In the genomic region with DNA sequence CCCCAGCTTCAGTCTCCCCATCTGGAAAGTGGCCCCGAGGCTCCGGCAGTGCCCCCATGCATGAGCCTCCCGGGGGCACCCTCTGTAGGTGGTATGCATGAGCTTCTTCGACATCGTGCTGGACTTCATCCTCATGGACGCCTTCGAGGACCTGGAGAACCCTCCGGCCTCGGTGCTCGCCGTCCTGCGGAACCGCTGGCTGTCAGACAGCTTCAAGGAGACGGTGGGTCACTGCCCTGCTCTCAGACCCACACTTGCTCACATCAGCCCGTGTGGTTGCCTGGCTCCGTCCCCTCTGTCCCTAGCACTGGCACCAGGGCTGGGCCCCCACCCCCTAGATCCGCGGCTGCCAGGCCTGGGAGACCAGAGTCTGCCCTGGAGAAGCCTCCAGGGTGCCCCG, we compare ENCODE assay signal across 13 cellular contexts. TPM values are rescaled to one million over a fixed set of nuclear protein-coding genes. Genes with fewer than 3 reads are reported as not detected.
DNase-seq lines count a peak whose midpoint lies in the region; ATAC-seq, FAIRE-seq and TF ChIP-seq lines count a peak whose summit lies in the region.
"Had no signal": no experiment of that assay in that cellular context is flagged by ENCODE, and none has a peak within 500 bp of the region (broad histone marks: within the 10 kb centered on the region; RNA-seq: fewer than 3 reads in every experiment).

No MANE protein-coding gene starts in this region.

- peaks cover 21% of the 10 kb centered on the region for H3K36me3 Mint-ChIP-seq in activated naive CD8-positive, alpha-beta T cell treated with anti-CD3 and anti-CD28 coated beads for 36 hours
- H3K36me3 Mint-ChIP-seq in stimulated activated memory B cell treated with anti-CD40 and anti-IgM and Interleukin-4, amounts not matched to agents 10 μg/mL and 1 μg/mL and 100 μg/mL, for 72 hours = peaks cover 33% of the 10 kb centered on the region
- H3K36me3 Mint-ChIP-seq in mesothelial cell of epicardium = peaks cover 15% of the 10 kb centered on the region

- no peak for TF ChIP-seq CTCF in cardiac muscle cell (IDR thresholded peaks at IDR 0.05; ENCODE audit: low read depth, low read length)
- no peak for TF ChIP-seq CTCF in mesothelial cell of epicardium (IDR thresholded peaks at IDR 0.05; ENCODE audit: unreplicated experiment)

- FAIRE-seq in RCC 7860 (lab: Jason Lieb, UNC) = no peak
- FAIRE-seq: astrocyte had no signal

- H3K27me3 ChIP-seq in cardiac muscle cell = no peaks in the 10 kb centered on the region
- H3K27me3 ChIP-seq: hepatocyte had no signal

- peaks cover 30% of the 10 kb centered on the region for H3K4me1 Mint-ChIP-seq in activated naive CD8-positive, alpha-beta T cell treated with anti-CD3 and anti-CD28 coated beads for 36 hours
- peaks cover 23% of the 10 kb centered on the region for H3K4me1 Mint-ChIP-seq in stimulated activated memory B cell treated with anti-CD40 and anti-IgM and Interleukin-4, amounts not matched to agents 10 μg/mL and 1 μg/mL and 100 μg/mL, for 72 hours
- H3K4me1 Mint-ChIP-seq in mesothelial cell of epicardium = no peaks in the 10 kb centered on the region

- H3K4me3 ChIP-seq in cardiac muscle cell = no peak overlapping the region
- H3K4me3 ChIP-seq: hepatocyte had no signal

- H3K27ac Mint-ChIP-seq in activated naive CD8-positive, alpha-beta T cell treated with anti-CD3 and anti-CD28 coated beads for 36 hours = peak overlapping the region; percentile 90
- H3K27ac Mint-ChIP-seq in stimulated activated memory B cell treated with anti-CD40 and anti-IgM and Interleukin-4, amounts not matched to agents 10 μg/mL and 1 μg/mL and 100 μg/mL, for 72 hours = peak overlapping the region; percentile 88
- H3K27ac Mint-ChIP-seq in mesothelial cell of epicardium = no peak overlapping the region

- H3K27ac ChIP-seq in cardiac muscle cell = peak overlapping the region; percentile 72
- H3K27ac ChIP-seq: hepatocyte had no signal

- H3K4me1 ChIP-seq in cardiac muscle cell (ENCODE audit: low read depth) = no peaks in the 10 kb centered on the region

- no peaks in the 10 kb centered on the region for H3K9me3 ChIP-seq in cardiac muscle cell (ENCODE audit: low read depth)

- peak overlapping the region; percentile 79 for H3K4me3 Mint-ChIP-seq in activated naive CD8-positive, alpha-beta T cell treated with anti-CD3 and anti-CD28 coated beads for 36 hours
- no peak overlapping the region for H3K4me3 Mint-ChIP-seq in stimulated activated memory B cell treated with anti-CD40 and anti-IgM and Interleukin-4, amounts not matched to agents 10 μg/mL and 1 μg/mL and 100 μg/mL, for 72 hours
- no peak overlapping the region for H3K4me3 Mint-ChIP-seq in mesothelial cell of epicardium

- H3K27me3 Mint-ChIP-seq in activated naive CD8-positive, alpha-beta T cell treated with anti-CD3 and anti-CD28 coated beads for 36 hours = no peaks in the 10 kb centered on the region
- no peaks in the 10 kb centered on the region for H3K27me3 Mint-ChIP-seq in stimulated activated memory B cell treated with anti-CD40 and anti-IgM and Interleukin-4, amounts not matched to agents 10 μg/mL and 1 μg/mL and 100 μg/mL, for 72 hours
- H3K27me3 Mint-ChIP-seq in mesothelial cell of epicardium (ENCODE audit: low read depth) = no peaks in the 10 kb centered on the region

- peaks cover 24% of the 10 kb centered on the region for H3K36me3 ChIP-seq in cardiac muscle cell

- intact Hi-C loops in Right ventricle myocardium inferior (cut with DNase I) = no loop called here

- no peak for ATAC-seq in Right ventricle myocardium inferior
- no peak for ATAC-seq in stimulated activated memory B cell treated with anti-CD40 and anti-IgM and Interleukin-4, amounts not matched to agents 10 μg/mL and 1 μg/mL and 100 μg/mL, for 72 hours

- DNase-seq in cardiac muscle cell (ENCODE audit: low read depth in 1 of 2, low spot score in 1 of 2) (no peak), Right ventricle myocardium inferior (ENCODE audit: missing footprints) (no peak), mesothelial cell of epicardium (ENCODE audit: low spot score in 2 of 2, unreplicated experiment in 2 of 2) (no peak), RCC 7860 (ENCODE audit: low spot score) (no peak)
- no peak for DNase-seq in activated naive CD8-positive, alpha-beta T cell treated with anti-CD3 and anti-CD28 coated beads for 36 hours
- DNase-seq: cortex of kidney, MM.1S, NCI-H1930, NCI-H526, WERI-Rb-1 had no signal

- no peaks in the 10 kb centered on the region for H3K9me3 Mint-ChIP-seq in activated naive CD8-positive, alpha-beta T cell treated with anti-CD3 and anti-CD28 coated beads for 36 hours
- H3K9me3 Mint-ChIP-seq in stimulated activated memory B cell treated with anti-CD40 and anti-IgM and Interleukin-4, amounts not matched to agents 10 μg/mL and 1 μg/mL and 100 μg/mL, for 72 hours = no peaks in the 10 kb centered on the region
- no peaks in the 10 kb centered on the region for H3K9me3 Mint-ChIP-seq in mesothelial cell of epicardium

RNA-seq across cellular contexts. Expression of a gene that starts 12.8 kb away (rescaled TPM):
- 18.0 and 19.3 TPM in 2 replicates for total RNA-seq in cardiac muscle cell
- polyA plus RNA-seq in cardiac muscle cell = 9.5 and 19.0 TPM in 2 replicates
- 6.8 TPM for total RNA-seq in Right ventricle myocardium inferior
- 10 to 100 TPM; 17.7 to 20.8 TPM for total RNA-seq in activated naive CD8-positive, alpha-beta T cell treated with anti-CD3 and anti-CD28 coated beads for 36 hours
- total RNA-seq in mesothelial cell of epicardium = 16.9 to 21.5 TPM (median 20.0 TPM) in 3 replicates

RNA-seq across cellular contexts. Expression of a gene that starts 31.7 kb away (rescaled TPM):
- total RNA-seq in cardiac muscle cell (65.8 and 69.8 TPM in 2 replicates), Right ventricle myocardium inferior (38.2 TPM), mesothelial cell of epicardium (36.1 to 37.9 TPM (median 36.2 TPM) in 3 replicates)
- polyA plus RNA-seq in cardiac muscle cell = 44.7 and 48.7 TPM in 2 replicates
- 10 to 100 TPM; 26.2 to 29.0 TPM for total RNA-seq in activated naive CD8-positive, alpha-beta T cell treated with anti-CD3 and anti-CD28 coated beads for 36 hours

RNA-seq across cellular contexts. Expression of a gene that starts 40.0 kb away (rescaled TPM):
- 132 and 203 TPM in 2 replicates for total RNA-seq in cardiac muscle cell
- polyA plus RNA-seq in cardiac muscle cell = 182 and 187 TPM in 2 replicates
- 32.4 TPM for total RNA-seq in Right ventricle myocardium inferior
- 10 to 100 TPM; 42.9 to 46.3 TPM for total RNA-seq in activated naive CD8-positive, alpha-beta T cell treated with anti-CD3 and anti-CD28 coated beads for 36 hours
- total RNA-seq in mesothelial cell of epicardium = 173 to 174 TPM (median 174 TPM) in 3 replicates

RNA-seq across cellular contexts. Expression of a gene that starts 42.5 kb away (rescaled TPM):
- total RNA-seq in cardiac muscle cell (81.6 and 92.8 TPM in 2 replicates), Right ventricle myocardium inferior (85.5 TPM), mesothelial cell of epicardium (26.4 to 27.6 TPM (median 26.4 TPM) in 3 replicates)
- 80.6 and 85.2 TPM in 2 replicates for polyA plus RNA-seq in cardiac muscle cell
- total RNA-seq in activated naive CD8-positive, alpha-beta T cell treated with anti-CD3 and anti-CD28 coated beads for 36 hours = 1 to 10 TPM; 7.3 to 7.9 TPM

RNA-seq across cellular contexts. Expression of a gene that starts 43.1 kb away (rescaled TPM):
- 197 and 257 TPM in 2 replicates for total RNA-seq in cardiac muscle cell
- 144 and 156 TPM in 2 replicates for polyA plus RNA-seq in cardiac muscle cell
- total RNA-seq in Right ventricle myocardium inferior = 194 TPM
- 100 to 1,000 TPM; 101 to 104 TPM for total RNA-seq in activated naive CD8-positive, alpha-beta T cell treated with anti-CD3 and anti-CD28 coated beads for 36 hours
- total RNA-seq in mesothelial cell of epicardium = 157 to 164 TPM (median 160 TPM) in 3 replicates
